24 cellular contexts compared by ENCODE assay signal in the genomic region with DNA sequence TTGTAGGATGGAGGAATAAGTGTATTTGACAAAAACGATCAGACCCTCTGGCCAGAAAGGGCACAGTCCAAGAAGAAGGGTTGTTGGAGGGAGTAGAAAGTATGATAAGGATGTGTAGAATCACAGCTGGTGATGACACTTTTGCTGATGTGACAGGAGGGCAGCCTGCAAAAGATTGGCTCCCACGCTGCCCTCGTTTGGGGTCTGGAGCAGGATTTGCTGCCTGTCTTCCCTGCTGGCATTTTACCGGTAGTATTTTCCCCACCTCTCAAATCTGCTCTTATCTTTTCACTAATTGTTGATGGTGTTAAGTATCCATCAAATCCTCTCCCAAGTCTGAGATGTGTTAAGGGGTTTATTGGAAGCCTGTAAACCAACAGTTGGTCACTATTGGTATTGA.
DNase-seq lines count a peak whose midpoint lies in the region; ATAC-seq and FAIRE-seq lines count a peak whose summit lies in the region.
"Had no signal": no experiment of that assay in that cellular context is flagged by ENCODE, and none has a peak within 500 bp of the region (broad histone marks: within the 10 kb centered on the region; RNA-seq: fewer than 3 reads in every experiment).

No MANE protein-coding gene starts in this region.

- H3K27me3 ChIP-seq in mesendoderm (ENCODE audit: insufficient read depth, low read length, poor library complexity) (no peaks in the 10 kb centered on the region), GM23248 (replicated peaks; ENCODE audit: insufficient read depth) (no peaks in the 10 kb centered on the region)
- H3K27me3 ChIP-seq: upper lobe of left lung had no signal

- no peaks in the 10 kb centered on the region for H3F3A ChIP-seq in GM23248 (ENCODE audit: insufficient read depth)

- no peak overlapping the region for H3K23ac ChIP-seq in mesendoderm (ENCODE audit: low read length)

- H3K4me2 ChIP-seq in mesendoderm (ENCODE audit: low read length) (no peak overlapping the region), GM23248 (ENCODE audit: unreplicated experiment) (no peak overlapping the region)
- H3K4me2 ChIP-seq: GM23338 had no signal

- H3K79me1 ChIP-seq in mesendoderm (ENCODE audit: low read length), result no peaks in the 10 kb centered on the region

- H3K4me3 ChIP-seq in mesendoderm (ENCODE audit: low read length) (no peak overlapping the region), GM23248 (no peak overlapping the region)
- H3K4me3 ChIP-seq: GM23338, lower lobe of right lung, skin epidermis, upper lobe of left lung had no signal

- H3K4me3 Mint-ChIP-seq in activated naive CD8-positive, alpha-beta T cell, result no peak overlapping the region
- H3K4me3 Mint-ChIP-seq in activated naive CD8-positive, alpha-beta T cell treated with anti-CD3 and anti-CD28 coated beads, Interleukin-2, amount 50 U/mL, for 24 hours, result no peak overlapping the region
- no peak overlapping the region for H3K4me3 Mint-ChIP-seq in stimulated activated memory B cell treated with anti-CD40 and anti-IgM and Interleukin-4, amounts not matched to agents 10 μg/mL and 1 μg/mL and 100 μg/mL, for 72 hours
- H3K4me3 Mint-ChIP-seq: activated naive CD4-positive, alpha-beta T cell treated with anti-CD3 and anti-CD28 coated beads, Interleukin-2, amount 50 U/mL, for 24 hours; central memory CD8-positive, alpha-beta T cell; GM23338 had no signal

- peaks cover 2% of the 10 kb centered on the region for H3K36me3 Mint-ChIP-seq in activated naive CD8-positive, alpha-beta T cell
- no peaks in the 10 kb centered on the region for H3K36me3 Mint-ChIP-seq in activated naive CD8-positive, alpha-beta T cell treated with anti-CD3 and anti-CD28 coated beads, Interleukin-2, amount 50 U/mL, for 24 hours (ENCODE audit: low read depth)
- H3K36me3 Mint-ChIP-seq in stimulated activated memory B cell treated with anti-CD40 and anti-IgM and Interleukin-4, amounts not matched to agents 10 μg/mL and 1 μg/mL and 100 μg/mL, for 72 hours, result peaks cover 18% of the 10 kb centered on the region

- no peak overlapping the region for H3K56ac ChIP-seq in mesendoderm (ENCODE audit: low read length)

- no peak overlapping the region for H2AFZ ChIP-seq in GM23248
- H2AFZ ChIP-seq: GM23338 had no signal

- no peak overlapping the region for H4K5ac ChIP-seq in mesendoderm (ENCODE audit: low read length)

- no peak for ATAC-seq in activated naive CD8-positive, alpha-beta T cell treated with anti-CD3 and anti-CD28 coated beads, Interleukin-2, amount 50 U/mL, for 24 hours
- no peak for ATAC-seq in stimulated activated memory B cell treated with anti-CD40 and anti-IgM and Interleukin-4, amounts not matched to agents 10 μg/mL and 1 μg/mL and 100 μg/mL, for 72 hours
- ATAC-seq: GM23338, lower lobe of right lung had no signal

- H3K9ac ChIP-seq in mesendoderm (ENCODE audit: low read length) (no peak overlapping the region), GM23248 (no peak overlapping the region)
- H3K9ac ChIP-seq: SK-N-SH had no signal

- peak; percentile 91 for FAIRE-seq in urothelium cell line (lab: Jason Lieb, UNC)
- FAIRE-seq: astrocyte, endothelial cell of umbilical vein, G401.6, GM18507 had no signal

- H2BK15ac ChIP-seq in mesendoderm (replicated peaks; ENCODE audit: low read depth), result no peak overlapping the region

- no peak overlapping the region for H3K18ac ChIP-seq in mesendoderm (ENCODE audit: low read length)

- H3K9me3 ChIP-seq in GM23248 (ENCODE audit: low read depth), result no peaks in the 10 kb centered on the region
- H3K9me3 ChIP-seq: lower lobe of right lung, SK-N-SH, upper lobe of left lung had no signal

- H4K8ac ChIP-seq in mesendoderm (ENCODE audit: low read depth, low read length), result no peak overlapping the region

- H3K79me2 ChIP-seq in mesendoderm (ENCODE audit: control insufficient read depth, insufficient read depth, low read length) (no peaks in the 10 kb centered on the region), GM23248 (ENCODE audit: insufficient read depth) (no peaks in the 10 kb centered on the region)

- H3K27ac ChIP-seq in mesendoderm (ENCODE audit: low read depth, low read length) (no peak overlapping the region), GM23248 (no peak overlapping the region)
- H3K27ac ChIP-seq: lower lobe of right lung, skin epidermis, upper lobe of left lung had no signal

- no peak overlapping the region for H2AK5ac ChIP-seq in mesendoderm (ENCODE audit: low read length)

- no peaks in the 10 kb centered on the region for H3K36me3 ChIP-seq in mesendoderm (ENCODE audit: control insufficient read depth, insufficient read depth, low read length)
- no peaks in the 10 kb centered on the region for H3K36me3 ChIP-seq in GM23248 (ENCODE audit: low read depth)
- H3K36me3 ChIP-seq: lower lobe of right lung, upper lobe of left lung had no signal

- no peaks in the 10 kb centered on the region for H4K20me1 ChIP-seq in GM23248 (ENCODE audit: insufficient read depth)

- H3K27ac Mint-ChIP-seq in activated naive CD8-positive, alpha-beta T cell, result peak overlapping the region; percentile 12
- no peak overlapping the region for H3K27ac Mint-ChIP-seq in activated naive CD8-positive, alpha-beta T cell treated with anti-CD3 and anti-CD28 coated beads, Interleukin-2, amount 50 U/mL, for 24 hours
- no peak overlapping the region for H3K27ac Mint-ChIP-seq in stimulated activated memory B cell treated with anti-CD40 and anti-IgM and Interleukin-4, amounts not matched to agents 10 μg/mL and 1 μg/mL and 100 μg/mL, for 72 hours
- H3K27ac Mint-ChIP-seq: activated naive CD4-positive, alpha-beta T cell treated with anti-CD3 and anti-CD28 coated beads, Interleukin-2, amount 50 U/mL, for 24 hours; GM23338 had no signal

- H3K4me1 Mint-ChIP-seq in activated naive CD8-positive, alpha-beta T cell (ENCODE audit: low read depth), result peaks cover 43% of the 10 kb centered on the region
- H3K4me1 Mint-ChIP-seq in activated naive CD8-positive, alpha-beta T cell treated with anti-CD3 and anti-CD28 coated beads, Interleukin-2, amount 50 U/mL, for 24 hours, result peaks cover 51% of the 10 kb centered on the region
- peaks cover 31% of the 10 kb centered on the region for H3K4me1 Mint-ChIP-seq in stimulated activated memory B cell treated with anti-CD40 and anti-IgM and Interleukin-4, amounts not matched to agents 10 μg/mL and 1 μg/mL and 100 μg/mL, for 72 hours

- H2BK5ac ChIP-seq in mesendoderm (ENCODE audit: low read length), result no peak overlapping the region

- H3K27me3 Mint-ChIP-seq in activated naive CD8-positive, alpha-beta T cell, result no peaks in the 10 kb centered on the region
- no peaks in the 10 kb centered on the region for H3K27me3 Mint-ChIP-seq in activated naive CD8-positive, alpha-beta T cell treated with anti-CD3 and anti-CD28 coated beads, Interleukin-2, amount 50 U/mL, for 24 hours
- no peaks in the 10 kb centered on the region for H3K27me3 Mint-ChIP-seq in stimulated activated memory B cell treated with anti-CD40 and anti-IgM and Interleukin-4, amounts not matched to agents 10 μg/mL and 1 μg/mL and 100 μg/mL, for 72 hours
- H3K27me3 Mint-ChIP-seq: activated naive CD4-positive, alpha-beta T cell treated with anti-CD3 and anti-CD28 coated beads, Interleukin-2, amount 50 U/mL, for 24 hours; central memory CD8-positive, alpha-beta T cell had no signal

- H2BK120ac ChIP-seq in mesendoderm (ENCODE audit: low read depth, low read length), result no peak overlapping the region

- H3K9me3 Mint-ChIP-seq in activated naive CD8-positive, alpha-beta T cell (ENCODE audit: low read depth), result no peaks in the 10 kb centered on the region
- no peaks in the 10 kb centered on the region for H3K9me3 Mint-ChIP-seq in activated naive CD8-positive, alpha-beta T cell treated with anti-CD3 and anti-CD28 coated beads, Interleukin-2, amount 50 U/mL, for 24 hours
- H3K9me3 Mint-ChIP-seq in stimulated activated memory B cell treated with anti-CD40 and anti-IgM and Interleukin-4, amounts not matched to agents 10 μg/mL and 1 μg/mL and 100 μg/mL, for 72 hours, result no peaks in the 10 kb centered on the region
- H3K9me3 Mint-ChIP-seq: activated naive CD4-positive, alpha-beta T cell treated with anti-CD3 and anti-CD28 coated beads, Interleukin-2, amount 50 U/mL, for 24 hours; central memory CD8-positive, alpha-beta T cell; GM23338 had no signal

- no peaks in the 10 kb centered on the region for H3K9me2 ChIP-seq in GM23248 (ENCODE audit: insufficient read depth)
- H3K9me2 ChIP-seq: SK-N-SH had no signal

- in situ Hi-C loops in GM23248 (cut with MboI), result no loop called here

- H3K4me1 ChIP-seq in mesendoderm (ENCODE audit: control insufficient read depth, low read depth, low read length) (peaks cover 13% of the 10 kb centered on the region), GM23248 (ENCODE audit: insufficient read depth) (no peaks in the 10 kb centered on the region)

- WGBS in mesendoderm (ENCODE audit: extremely low coverage, insufficient coverage, low lambda C conversion rate), result no CpG with 5 or more reads among the region's 4 CpGs
- WGBS in GM23248 (ENCODE audit: low coverage in 1 of 2, low lambda C conversion rate in 2 of 2, missing lambda C conversion rate in 2 of 2), 2 experiments, result 78 to 80% methylated on average over 4 of the region's 4 CpGs

- H3K4ac ChIP-seq in mesendoderm (ENCODE audit: low read depth, low read length), result no peak overlapping the region

- DNase-seq in activated naive CD8-positive, alpha-beta T cell treated with anti-CD3 and anti-CD28 coated beads, Interleukin-2, amount 50 U/mL, for 24 hours, result no peak
- DNase-seq in NCI-H82 (lab: John Stamatoyannopoulos, UW), result peak; percentile 97
- DNase-seq in mesendoderm, result peak; percentile 80
- DNase-seq in urothelium cell line (ENCODE audit: low spot score), result no peak
- DNase-seq in GDM1 (lab: John Stamatoyannopoulos, UW), result no peak
- no peak for DNase-seq in GM23248
- DNase-seq: kidney glomerular epithelial cell, lower lobe of right lung, NCI-H1048, NCI-H2029, NCI-H774, nucleus accumbens, SK-N-SH, upper lobe of left lung had no signal

Comparison
In these comparisons a context has a peak if more than half of its experiments do, and no peak if none do; other contexts are left out.
1. DNase-seq: peak in NCI-H82 (single experiment) and mesendoderm (single experiment); none in activated naive CD8-positive, alpha-beta T cell treated with anti-CD3 and anti-CD28 coated beads, Interleukin-2, amount 50 U/mL, for 24 hours (single experiment), urothelium cell line (single experiment), GDM1 (single experiment) and GM23248 (single experiment).